ENCODE assay signal across 18 cellular contexts in genomic region chr4:144556636-144557035, GRCh38.
DNase-seq lines count a peak whose midpoint lies in the region; ATAC-seq, FAIRE-seq and TF ChIP-seq lines count a peak whose summit lies in the region.
"Had no signal": no experiment of that assay in that cellular context is flagged by ENCODE, and none has a peak within 500 bp of the region (broad histone marks: within the 10 kb centered on the region; RNA-seq: fewer than 3 reads in every experiment).

No MANE protein-coding gene starts in this region.

- no peaks in the 10 kb centered on the region for H3K9me1 ChIP-seq in endothelial cell of umbilical vein (replicated peaks; ENCODE audit: control insufficient read depth, extremely low read depth, insufficient read depth, low read length)

- FAIRE-seq in endothelial cell of umbilical vein (lab: Jason Lieb, UNC), result peak; percentile 28
- FAIRE-seq: A549, H54, RCC 7860 had no signal

- POLR2A ChIA-PET in endothelial cell of umbilical vein (lab: Charles Lee), result interaction anchor here (1.4 kb wide), 1 partner anchor 71 kb away, joined by 3 read pairs; no protein-coding TSS in a partner anchor

- TF ChIP-seq POLR2A in endothelial cell of umbilical vein (IDR thresholded peaks at IDR 0.05; ENCODE audit: low read depth, low read length), result no peak

- intact Hi-C loops in endothelial cell of umbilical vein (cut with micrococcal nuclease), result loop anchor here (2.0 kb wide), 1 partner anchor 90 kb away; the partner anchor contains the start of gene HHIP

- peaks cover 0 to 17% (median 6%) of the 10 kb centered on the region in 10 experiments; a peak in 9 of 20 replicates for H3K4me1 ChIP-seq in BLaER1 treated with 17β-estradiol and CSF1 and Interleukin-3, amounts not matched to agents 10 nM and 100 nM
- H3K4me1 ChIP-seq in endothelial cell of umbilical vein (ENCODE audit: control insufficient read depth, extremely low read depth, insufficient read depth, low read length), result peaks cover 4% of the 10 kb centered on the region

- no peak overlapping the region for H3K9ac ChIP-seq in BLaER1 treated with 17β-estradiol and CSF1 and Interleukin-3, amounts not matched to agents 10 nM and 100 nM
- H3K9ac ChIP-seq in endothelial cell of umbilical vein (replicated peaks; ENCODE audit: extremely low read depth, insufficient read depth, low read length), result no peak overlapping the region

- CTCF ChIA-PET in endothelial cell of umbilical vein (lab: Charles Lee), result interaction anchor here (0.7 to 1.4 kb wide), 9 partner anchors 14 to 201 kb away, joined by 3 to 5 read pairs (median 3); partner anchors contain the start of gene HHIP

- no peaks in the 10 kb centered on the region for H3K36me3 ChIP-seq in BLaER1 treated with 17β-estradiol and CSF1 and Interleukin-3, amounts not matched to agents 10 nM and 100 nM
- H3K36me3 ChIP-seq in endothelial cell of umbilical vein (ENCODE audit: control insufficient read depth in 2 of 2, extremely low read depth in 1 of 2, insufficient read depth in 2 of 2, low read length in 2 of 2), result no peaks in the 10 kb centered on the region

- no peaks in the 10 kb centered on the region for H3K9me3 ChIP-seq in BLaER1 treated with 17β-estradiol and CSF1 and Interleukin-3, amounts not matched to agents 10 nM and 100 nM (replicated peaks in 1 of 11)
- H3K9me3 ChIP-seq in endothelial cell of umbilical vein (replicated peaks; ENCODE audit: control insufficient read depth, insufficient read depth, low read length), result no peaks in the 10 kb centered on the region
- H3K9me3 ChIP-seq: A549 had no signal

- dilution Hi-C loops in endothelial cell of umbilical vein (cut with MboI; ENCODE audit: extremely low pct_ligation_motif_present, low sequenced_read_pairs), result no loop called here

- DNase-seq in endothelial cell of umbilical vein (ENCODE audit: low read depth, low spot score) (peak; percentile 73), SIG-M5 treated with dmso at 0.1 percent for 504 hours (lab: John Stamatoyannopoulos, UW; ENCODE audit: unreplicated experiment) (no peak), COLO829 (ENCODE audit: low spot score) (no peak), NCI-H187 (lab: John Stamatoyannopoulos, UW) (no peak)
- DNase-seq: DMS153, KG1, NCI-H1092 treated with DMSO at 0.1 percent for 48 hours, NCI-H2227 treated with DMSO at 0.1 percent for 48 hours, NCI-H524, Right ventricle myocardium superior had no signal

- H3K27ac ChIP-seq in BLaER1 treated with 17β-estradiol and CSF1 and Interleukin-3, amounts not matched to agents 10 nM and 100 nM, result peak overlapping the region in 1 of 11 experiments; percentile 2; a peak in 2 of 22 replicates
- no peak overlapping the region for H3K27ac ChIP-seq in endothelial cell of umbilical vein (ENCODE audit: insufficient read depth, low read depth, low read length)
- H3K27ac ChIP-seq: A549 had no signal

- H3K4me3 ChIP-seq in BLaER1 treated with 17β-estradiol and CSF1 and Interleukin-3, amounts not matched to agents 10 nM and 100 nM, result no peak overlapping the region
- no peak overlapping the region for H3K4me3 ChIP-seq in endothelial cell of umbilical vein (replicated peaks in 1 of 3; ENCODE audit: insufficient read depth in 1 of 3, low read depth in 1 of 3, low read length in 3 of 3)
- H3K4me3 ChIP-seq: A549 had no signal

- peak; percentile 49 for ATAC-seq in GM18868 (IDR thresholded peaks at IDR 0.05; ENCODE audit: unreplicated experiment)
- peak; percentile 46 for ATAC-seq in HG03354 (IDR thresholded peaks at IDR 0.05; ENCODE audit: poor library complexity, severe bottlenecking, unreplicated experiment)
- no peak for ATAC-seq in GM18907 (IDR thresholded peaks at IDR 0.05; ENCODE audit: unreplicated experiment)
- ATAC-seq: A549, SK-N-SH treated with all-trans-retinoic acid at 6 μM for 48 hours had no signal

- peak overlapping the region in 7 of 11 experiments; percentile 16 to 44 (median 24); a peak in 11 of 22 replicates for H3K4me2 ChIP-seq in BLaER1 treated with 17β-estradiol and CSF1 and Interleukin-3, amounts not matched to agents 10 nM and 100 nM
- no peak overlapping the region for H3K4me2 ChIP-seq in endothelial cell of umbilical vein (ENCODE audit: insufficient read depth, low read length)
- H3K4me2 ChIP-seq: A549 had no signal

- no peaks in the 10 kb centered on the region for H4K20me1 ChIP-seq in BLaER1 treated with 17β-estradiol and CSF1 and Interleukin-3, amounts not matched to agents 10 nM and 100 nM
- no peaks in the 10 kb centered on the region for H4K20me1 ChIP-seq in endothelial cell of umbilical vein (replicated peaks; ENCODE audit: control insufficient read depth, extremely low read depth, insufficient read depth, low read length)

- BruUV-seq in endothelial cell of umbilical vein (replicated peaks; lab: Mats Ljungman, UMichigan), result no TSS peak

- no peaks in the 10 kb centered on the region for H3K27me3 ChIP-seq in BLaER1 treated with 17β-estradiol and CSF1 and Interleukin-3, amounts not matched to agents 10 nM and 100 nM
- H3K27me3 ChIP-seq in endothelial cell of umbilical vein (ENCODE audit: control insufficient read depth in 2 of 2, insufficient read depth in 2 of 2, low read length in 2 of 2), result no peaks in the 10 kb centered on the region

- peak overlapping the region; percentile 73 for H2AFZ ChIP-seq in endothelial cell of umbilical vein (ENCODE audit: low read depth, low read length)

- no peaks in the 10 kb centered on the region for H3K79me2 ChIP-seq in endothelial cell of umbilical vein (ENCODE audit: control insufficient read depth, insufficient read depth, low read length)

- TF ChIP-seq CTCF in endothelial cell of umbilical vein (IDR thresholded peaks at IDR 0.05; ENCODE audit: extremely low read depth in 1 of 2, insufficient read depth in 1 of 2, low read depth in 1 of 2, low read length in 2 of 2), result no peak

TF ChIP-seq in endothelial cell of umbilical vein, 7 proteins besides CTCF, POLR2A, EP300 and RAD21:
- TF ChIP-seq POLR2AphosphoS5 (IDR thresholded peaks at IDR 0.05; ENCODE audit: insufficient read depth, low read depth, low read length) (no peak), JUN (IDR thresholded peaks at IDR 0.05; ENCODE audit: borderline replicate concordance, insufficient read depth, insufficient read length, low read depth) (no peak), EZH2 (IDR thresholded peaks at IDR 0.05; ENCODE audit: borderline replicate concordance, low read depth, low read length, severe bottlenecking) (no peak), FOS (IDR thresholded peaks at IDR 0.05; ENCODE audit: borderline replicate concordance, insufficient read depth, low read length) (no peak), GATA2 (IDR thresholded peaks at IDR 0.05; ENCODE audit: insufficient read depth, insufficient read length, low read depth, low read length) (no peak)
